In the genomic region with DNA sequence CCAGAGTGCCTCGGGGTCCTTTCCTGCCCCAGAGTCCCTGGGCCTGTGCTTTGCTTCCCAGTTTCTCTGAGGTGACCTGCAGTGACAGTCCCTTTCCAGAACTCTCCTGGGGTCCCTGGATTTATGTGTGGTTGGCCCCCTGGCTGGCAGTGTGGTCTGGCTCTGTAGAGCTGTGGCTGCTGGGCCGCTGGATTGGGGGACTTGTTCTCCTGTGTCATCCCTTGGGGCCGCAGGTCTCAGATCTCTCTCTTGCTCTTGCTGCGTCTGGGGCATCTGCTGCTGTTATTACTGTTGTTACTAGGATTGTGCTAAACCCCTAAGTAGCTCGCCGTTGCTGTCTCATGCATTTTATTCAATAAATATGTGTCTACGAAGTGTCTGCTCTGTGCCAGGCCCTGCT, we compare ENCODE assay signal across 24 cellular contexts. TPM values are rescaled to one million over a fixed set of nuclear protein-coding genes. Genes with fewer than 3 reads are reported as not detected.
"Had no signal": no experiment of that assay in that cellular context is flagged by ENCODE, and none has a peak within 500 bp of the region (broad histone marks: within the 10 kb centered on the region; RNA-seq: fewer than 3 reads in every experiment).

No MANE protein-coding gene starts in this region.

- DNase-seq: cortex of kidney; effector memory CD8-positive, alpha-beta T cell; foreskin fibroblast; gastrocnemius medialis; head of caudate nucleus; left ventricle myocardium superior; lower lobe of right lung; naive B cell; nucleus accumbens; sigmoid colon; stimulated activated CD4-positive, alpha-beta T cell treated with anti-CD3 and anti-CD28 coated beads, Interleukin-4, amount 100 ng/mL, for 4 hours; stimulated activated naive B cell treated with anti-CD40 and anti-IgM and Interleukin-4, amounts not matched to agents 10 μg/mL and 1 μg/mL and 100 μg/mL, for 72 hours; transverse colon; uterus had no signal

- H3K4me1 Mint-ChIP-seq: mesothelial cell of epicardium had no signal

- H3K36me3 Mint-ChIP-seq: mesothelial cell of epicardium; naive B cell; stimulated activated naive B cell treated with anti-CD40 and anti-IgM and Interleukin-4, amounts not matched to agents 10 μg/mL and 1 μg/mL and 100 μg/mL, for 72 hours had no signal

- H3K36me3 ChIP-seq: gastrocnemius medialis, lower lobe of right lung, prostate gland, right atrium auricular region, sigmoid colon, thoracic aorta, transverse colon, upper lobe of right lung, uterus had no signal

- H3K4me3 ChIP-seq: gastrocnemius medialis, lower lobe of right lung, mucosa of descending colon, prostate gland, right atrium auricular region, sigmoid colon, thoracic aorta, transverse colon, upper lobe of right lung, uterus had no signal

- H3K9me3 Mint-ChIP-seq: effector memory CD8-positive, alpha-beta T cell; mesothelial cell of epicardium; naive B cell; nephron; stimulated activated naive B cell treated with anti-CD40 and anti-IgM and Interleukin-4, amounts not matched to agents 10 μg/mL and 1 μg/mL and 100 μg/mL, for 72 hours; stimulated activated naive CD8-positive, alpha-beta T cell treated with anti-CD3 and anti-CD28 coated beads, Interleukin-15, Interleukin-2, amounts not matched to agents 100 ng/mL and 50 ng/mL, for 24 hours had no signal

- ATAC-seq: effector memory CD8-positive, alpha-beta T cell; gastrocnemius medialis; left ventricle myocardium superior; lower lobe of right lung; mucosa of descending colon; stimulated activated naive B cell treated with anti-CD40 and anti-IgM and Interleukin-4, amounts not matched to agents 10 μg/mL and 1 μg/mL and 100 μg/mL, for 72 hours; upper lobe of right lung had no signal

- H3K27ac Mint-ChIP-seq: effector memory CD8-positive, alpha-beta T cell; mesothelial cell of epicardium; nephron; stimulated activated naive B cell treated with anti-CD40 and anti-IgM and Interleukin-4, amounts not matched to agents 10 μg/mL and 1 μg/mL and 100 μg/mL, for 72 hours; stimulated activated naive CD8-positive, alpha-beta T cell treated with anti-CD3 and anti-CD28 coated beads, Interleukin-15, Interleukin-2, amounts not matched to agents 100 ng/mL and 50 ng/mL, for 24 hours had no signal

- H3K27me3 ChIP-seq: gastrocnemius medialis, right atrium auricular region, transverse colon, upper lobe of right lung, uterus had no signal

- H3K9me3 ChIP-seq: gastrocnemius medialis, lower lobe of right lung, mucosa of descending colon, prostate gland, right atrium auricular region, sigmoid colon, thoracic aorta, transverse colon, upper lobe of right lung, uterus had no signal

- H3K4me3 Mint-ChIP-seq: effector memory CD8-positive, alpha-beta T cell; mesothelial cell of epicardium; naive B cell; nephron; stimulated activated naive B cell treated with anti-CD40 and anti-IgM and Interleukin-4, amounts not matched to agents 10 μg/mL and 1 μg/mL and 100 μg/mL, for 72 hours; stimulated activated naive CD8-positive, alpha-beta T cell treated with anti-CD3 and anti-CD28 coated beads, Interleukin-15, Interleukin-2, amounts not matched to agents 100 ng/mL and 50 ng/mL, for 24 hours had no signal

- H3K27me3 Mint-ChIP-seq: effector memory CD8-positive, alpha-beta T cell; naive B cell; stimulated activated naive CD8-positive, alpha-beta T cell treated with anti-CD3 and anti-CD28 coated beads, Interleukin-15, Interleukin-2, amounts not matched to agents 100 ng/mL and 50 ng/mL, for 24 hours had no signal

- H3K4me1 ChIP-seq: gastrocnemius medialis, sigmoid colon, upper lobe of right lung, uterus had no signal

- H3K27ac ChIP-seq: gastrocnemius medialis, lower lobe of right lung, prostate gland, right atrium auricular region, sigmoid colon, thoracic aorta, transverse colon, upper lobe of right lung, uterus had no signal

RNA-seq across cellular contexts. Expression of a gene that starts 31.9 kb away (rescaled TPM):
- total RNA-seq: dermis microvascular lymphatic vessel endothelial cell, osteocyte had no signal
